In the genomic region with DNA sequence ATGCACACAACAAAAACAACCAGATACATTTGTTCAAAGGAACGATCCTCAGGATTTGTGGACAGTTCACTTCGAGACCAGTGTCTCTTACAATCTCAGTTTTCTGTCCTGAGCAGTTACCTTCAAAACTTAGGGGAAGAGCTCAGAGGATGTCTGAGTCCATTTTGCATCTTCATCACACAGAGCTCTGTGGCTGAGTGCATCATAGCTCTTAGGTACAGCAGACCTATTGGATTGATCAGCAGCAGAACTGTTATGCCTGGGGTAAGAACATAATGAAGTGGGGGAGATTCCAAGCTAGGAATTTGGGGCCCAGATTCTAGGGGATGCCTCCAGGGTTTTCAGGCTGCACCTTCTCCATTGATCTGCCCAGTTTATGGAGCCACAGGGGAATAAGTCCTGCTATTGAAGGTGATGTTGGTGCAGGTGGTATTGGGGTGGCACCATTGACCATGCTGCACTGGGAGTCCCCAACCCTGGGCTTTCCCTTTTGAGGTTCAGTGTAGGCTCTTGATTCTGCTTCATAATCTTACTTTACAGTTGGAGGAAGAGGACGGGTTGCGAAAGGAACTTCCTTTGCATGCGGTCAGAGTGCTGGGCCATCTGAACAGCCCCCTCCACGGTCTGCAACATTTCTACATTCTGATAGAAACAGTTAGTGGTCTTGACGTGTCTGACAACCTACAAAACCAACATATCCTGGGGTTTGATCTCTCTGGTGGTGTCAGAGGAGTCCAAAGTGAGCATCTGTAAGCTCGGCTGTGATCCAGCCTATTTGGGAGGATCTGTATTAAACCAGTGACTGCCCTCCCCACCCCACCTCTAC, we compare ENCODE assay signal across 9 cellular contexts.
DNase-seq lines count a peak whose midpoint lies in the region; ATAC-seq and TF ChIP-seq lines count a peak whose summit lies in the region.
"Had no signal": no experiment of that assay in that cellular context is flagged by ENCODE, and none has a peak within 500 bp of the region (broad histone marks: within the 10 kb centered on the region; RNA-seq: fewer than 3 reads in every experiment).

No MANE protein-coding gene starts in this region.

- H3K4me2 ChIP-seq in neural progenitor cell: no peak overlapping the region

- CTCF ChIA-PET in HEK293T (lab: Yijun Ruan, JAX): no interaction called here

- H3K27ac ChIP-seq in neural progenitor cell: no peak overlapping the region

- H2AFZ ChIP-seq in neural progenitor cell (replicated peaks): no peak overlapping the region

- H3K27ac Mint-ChIP-seq in activated naive CD8-positive, alpha-beta T cell treated with anti-CD3 and anti-CD28 coated beads, Interleukin-2, amount 50 U/mL, for 24 hours: peak overlapping the region; percentile 36
- peak overlapping the region; percentile 76 for H3K27ac Mint-ChIP-seq in stimulated activated memory B cell treated with anti-CD40 and anti-IgM and Interleukin-4, amounts not matched to agents 10 μg/mL and 1 μg/mL and 100 μg/mL, for 72 hours
- no peak overlapping the region for H3K27ac Mint-ChIP-seq in neural progenitor cell

- POLR2A ChIA-PET in HEK293T (lab: Yijun Ruan, JAX): no interaction called here

- peaks cover 3% of the 10 kb centered on the region for H3K9me3 Mint-ChIP-seq in activated naive CD8-positive, alpha-beta T cell treated with anti-CD3 and anti-CD28 coated beads, Interleukin-2, amount 50 U/mL, for 24 hours
- H3K9me3 Mint-ChIP-seq in stimulated activated memory B cell treated with anti-CD40 and anti-IgM and Interleukin-4, amounts not matched to agents 10 μg/mL and 1 μg/mL and 100 μg/mL, for 72 hours: peaks cover 5% of the 10 kb centered on the region
- peaks cover 10% of the 10 kb centered on the region for H3K9me3 Mint-ChIP-seq in neural progenitor cell

- no peak overlapping the region for H3K9ac ChIP-seq in neural progenitor cell

- no peak for TF ChIP-seq CTCF in neural progenitor cell (IDR thresholded peaks at IDR 0.05)

- DNase-seq in NOMO-1 treated with DMSO at 0.1 percent for 48 hours (lab: John Stamatoyannopoulos, UW; ENCODE audit: unreplicated experiment) (peak; percentile 97), HAP-1 (ENCODE audit: low spot score in 2 of 2) (no peak), HEK293T (ENCODE audit: extremely low spot score) (no peak), neural progenitor cell (ENCODE audit: low spot score) (no peak)
- DNase-seq in activated naive CD8-positive, alpha-beta T cell treated with anti-CD3 and anti-CD28 coated beads, Interleukin-2, amount 50 U/mL, for 24 hours: peak; percentile 58

- H3K36me3 ChIP-seq in HAP-1 (replicated peaks): no peaks in the 10 kb centered on the region
- no peaks in the 10 kb centered on the region for H3K36me3 ChIP-seq in neural progenitor cell

- H3K4me3 ChIP-seq in HAP-1 (no peak overlapping the region), neural progenitor cell (no peak overlapping the region)

- no peaks in the 10 kb centered on the region for H3K27me3 Mint-ChIP-seq in activated naive CD8-positive, alpha-beta T cell treated with anti-CD3 and anti-CD28 coated beads, Interleukin-2, amount 50 U/mL, for 24 hours
- no peaks in the 10 kb centered on the region for H3K27me3 Mint-ChIP-seq in stimulated activated memory B cell treated with anti-CD40 and anti-IgM and Interleukin-4, amounts not matched to agents 10 μg/mL and 1 μg/mL and 100 μg/mL, for 72 hours
- H3K27me3 Mint-ChIP-seq in neural progenitor cell (ENCODE audit: insufficient read depth, low read depth): peaks cover 3% of the 10 kb centered on the region

- no peaks in the 10 kb centered on the region for H3K79me2 ChIP-seq in neural progenitor cell (ENCODE audit: low read depth)

- H3F3A ChIP-seq in neural progenitor cell (ENCODE audit: low read depth): no peaks in the 10 kb centered on the region

- H3K9me3 ChIP-seq in HAP-1: no peaks in the 10 kb centered on the region
- H3K9me3 ChIP-seq in neural progenitor cell (ENCODE audit: low read depth): no peaks in the 10 kb centered on the region

- H3K4me1 ChIP-seq in HAP-1 (no peaks in the 10 kb centered on the region), neural progenitor cell (no peaks in the 10 kb centered on the region)

- peaks cover 63% of the 10 kb centered on the region for H3K4me1 Mint-ChIP-seq in activated naive CD8-positive, alpha-beta T cell treated with anti-CD3 and anti-CD28 coated beads, Interleukin-2, amount 50 U/mL, for 24 hours
- H3K4me1 Mint-ChIP-seq in stimulated activated memory B cell treated with anti-CD40 and anti-IgM and Interleukin-4, amounts not matched to agents 10 μg/mL and 1 μg/mL and 100 μg/mL, for 72 hours: peaks cover 69% of the 10 kb centered on the region
- H3K4me1 Mint-ChIP-seq in neural progenitor cell: peaks cover 7% of the 10 kb centered on the region

- no peaks in the 10 kb centered on the region for H4K20me1 ChIP-seq in neural progenitor cell (ENCODE audit: low read depth)

- in situ Hi-C loops in HAP-1 (cut with MboI; ENCODE audit: low sequenced_read_pairs): no loop called here

- H3K4me3 Mint-ChIP-seq in activated naive CD8-positive, alpha-beta T cell treated with anti-CD3 and anti-CD28 coated beads, Interleukin-2, amount 50 U/mL, for 24 hours: peak overlapping the region; percentile 48
- peak overlapping the region; percentile 50 for H3K4me3 Mint-ChIP-seq in stimulated activated memory B cell treated with anti-CD40 and anti-IgM and Interleukin-4, amounts not matched to agents 10 μg/mL and 1 μg/mL and 100 μg/mL, for 72 hours
- no peak overlapping the region for H3K4me3 Mint-ChIP-seq in neural progenitor cell

- H3K27me3 ChIP-seq in HAP-1 (ENCODE audit: low read depth): no peaks in the 10 kb centered on the region
- no peaks in the 10 kb centered on the region for H3K27me3 ChIP-seq in neural progenitor cell

- peaks cover 4% of the 10 kb centered on the region for H3K36me3 Mint-ChIP-seq in activated naive CD8-positive, alpha-beta T cell treated with anti-CD3 and anti-CD28 coated beads, Interleukin-2, amount 50 U/mL, for 24 hours (ENCODE audit: low read depth)
- peaks cover 44% of the 10 kb centered on the region for H3K36me3 Mint-ChIP-seq in stimulated activated memory B cell treated with anti-CD40 and anti-IgM and Interleukin-4, amounts not matched to agents 10 μg/mL and 1 μg/mL and 100 μg/mL, for 72 hours
- H3K36me3 Mint-ChIP-seq in neural progenitor cell: peaks cover 7% of the 10 kb centered on the region

- ATAC-seq in GM18861 (IDR thresholded peaks at IDR 0.05; ENCODE audit: unreplicated experiment) (peak; percentile 65), HG02759 (IDR thresholded peaks at IDR 0.05; ENCODE audit: unreplicated experiment) (peak; percentile 86)
- peak; percentile 91 for ATAC-seq in activated naive CD8-positive, alpha-beta T cell treated with anti-CD3 and anti-CD28 coated beads, Interleukin-2, amount 50 U/mL, for 24 hours
- ATAC-seq in stimulated activated memory B cell treated with anti-CD40 and anti-IgM and Interleukin-4, amounts not matched to agents 10 μg/mL and 1 μg/mL and 100 μg/mL, for 72 hours: peak; percentile 91
- ATAC-seq: Panc1 had no signal

TF ChIP-seq in HEK293T, 16 proteins besides CTCF, POLR2A, EP300 and RAD21:
- TF ChIP-seq FOXK2 (IDR thresholded peaks at IDR 0.05): no peak
- TF ChIP-seq NFRKB (IDR thresholded peaks at IDR 0.05): no peak
- no peak for TF ChIP-seq BHLHE40 (IDR thresholded peaks at IDR 0.05; ENCODE audit: borderline replicate concordance)
- TF ChIP-seq ELF4 (IDR thresholded peaks at IDR 0.05): no peak
- TF ChIP-seq FOXA1 (IDR thresholded peaks at IDR 0.05): no peak
- TF ChIP-seq CTBP1 (IDR thresholded peaks at IDR 0.05; ENCODE audit: borderline replicate concordance): no peak
- no peak for TF ChIP-seq ARNT (IDR thresholded peaks at IDR 0.05)
- no peak for TF ChIP-seq TARDBP (IDR thresholded peaks at IDR 0.05)
TF ChIP-seq in HEK293T: peak in this region for 0.

Comparison
In these comparisons a context has a peak if more than half of its experiments do, and no peak if none do; other contexts are left out.
1. DNase-seq: peak in NOMO-1 treated with DMSO at 0.1 percent for 48 hours (single experiment) and activated naive CD8-positive, alpha-beta T cell treated with anti-CD3 and anti-CD28 coated beads, Interleukin-2, amount 50 U/mL, for 24 hours (single experiment); none in HAP-1 (0 of 2), HEK293T (single experiment) and neural progenitor cell (single experiment).
2. Peak in every context shown above with its lines, with median percentiles within 50 percentile points of each other: ATAC-seq.